ENCODE assay signal across 18 cellular contexts in genomic region chr11:8230921-8231847, GRCh38. TPM values are rescaled to one million over a fixed set of nuclear protein-coding genes. Genes with fewer than 3 reads are reported as not detected.
DNase-seq lines count a peak whose midpoint lies in the region; ATAC-seq, FAIRE-seq and TF ChIP-seq lines count a peak whose summit lies in the region.
"Had no signal": no experiment of that assay in that cellular context is flagged by ENCODE, and none has a peak within 500 bp of the region (broad histone marks: within the 10 kb centered on the region; RNA-seq: fewer than 3 reads in every experiment).

No MANE protein-coding gene starts in this region.

- peak overlapping the region; percentile 63 for H2BK15ac ChIP-seq in neuronal stem cell (ENCODE audit: low read length)

- H3K9me3 ChIP-seq in kidney (ENCODE audit: control insufficient read depth in 1 of 2, low read length in 2 of 2) (no peaks in the 10 kb centered on the region), neuronal stem cell (replicated peaks in 1 of 2; ENCODE audit: control insufficient read depth in 2 of 2, insufficient read depth in 1 of 2, low read depth in 1 of 2, low read length in 2 of 2) (no peaks in the 10 kb centered on the region), upper lobe of right lung (no peaks in the 10 kb centered on the region)

- H3K79me1 ChIP-seq in neuronal stem cell (ENCODE audit: low read depth, low read length), result peaks cover 4% of the 10 kb centered on the region

- CTCF ChIA-PET in RWPE1 (lab: Yijun Ruan, JAX), result interaction anchor here (0.5 to 0.6 kb wide), 2 partner anchors 32 to 691 kb away, joined by 3 read pairs; partner anchors contain the start of gene LMO1

- H4K91ac ChIP-seq in neuronal stem cell (ENCODE audit: low read depth, low read length, poor library complexity), result no peak overlapping the region

- H3K4ac ChIP-seq in neuronal stem cell (ENCODE audit: low read length), result no peak overlapping the region

- H3K27me3 ChIP-seq in neuronal stem cell (ENCODE audit: control insufficient read depth in 3 of 3, insufficient read depth in 3 of 3, low read depth in 1 of 3, low read length in 3 of 3) (peaks cover 0 to 48% (median 0%) of the 10 kb centered on the region in 3 experiments), upper lobe of right lung (no peaks in the 10 kb centered on the region)

- H3K27ac ChIP-seq in RWPE1, result peak overlapping the region; percentile 98
- H3K27ac ChIP-seq in kidney (ENCODE audit: low read depth in 2 of 2, low read length in 2 of 2), result no peak overlapping the region
- no peak overlapping the region for H3K27ac ChIP-seq in neuronal stem cell (replicated peaks; ENCODE audit: low read length)
- H3K27ac ChIP-seq in upper lobe of right lung, result no peak overlapping the region
- H3K27ac ChIP-seq: GM23248 had no signal

- no peak for FAIRE-seq in kidney (lab: Jason Lieb, UNC)
- FAIRE-seq: A204.1, GM12878, GM18507 had no signal

- POLR2A ChIA-PET in RWPE1 (lab: Yijun Ruan, JAX; ENCODE audit: low non-redundant PET), result no interaction called here

- no peak overlapping the region for H4K8ac ChIP-seq in neuronal stem cell (ENCODE audit: low read depth, low read length)

- H3K36me3 ChIP-seq in kidney (ENCODE audit: control insufficient read depth in 1 of 2, insufficient read depth in 2 of 2, low read length in 2 of 2) (no peaks in the 10 kb centered on the region), neuronal stem cell (replicated peaks in 1 of 2; ENCODE audit: control insufficient read depth in 2 of 2, insufficient read depth in 2 of 2, low read length in 2 of 2) (peaks cover 0 to 1% of the 10 kb centered on the region in 2 donors), upper lobe of right lung (no peaks in the 10 kb centered on the region)

- intact Hi-C loops in kidney (cut with DNase I), result no loop called here
- intact Hi-C loops in upper lobe of right lung (cut with DNase I), result no loop called here

- ATAC-seq in upper lobe of right lung (no peak), HG02981 (IDR thresholded peaks at IDR 0.05; ENCODE audit: unreplicated experiment) (no peak)
- ATAC-seq: GM12878 had no signal

- H3K23ac ChIP-seq in neuronal stem cell (ENCODE audit: low read depth, low read length, poor library complexity), result peak overlapping the region; percentile 39

- no peak for DNase-seq in RWPE1 (ENCODE audit: low spot score)
- peak; percentile 55 for DNase-seq in kidney
- DNase-seq in neuronal stem cell (ENCODE audit: low spot score), result no peak
- DNase-seq in upper lobe of right lung, result peak; percentile 49
- DNase-seq in stimulated activated CD4-positive, alpha-beta T cell treated with anti-CD3 and anti-CD28 coated beads, Interleukin-12 subunit alpha, Interleukin-12 subunit beta, amount 100 ng/mL, for 4 hours, result no peak
- DNase-seq in NCI-H1436 (lab: John Stamatoyannopoulos, UW), result no peak
- DNase-seq: C1 segment of cervical spinal cord; Calu3; CD4-positive, alpha-beta T cell; DMS 273 treated with DMSO at 0.1 percent for 48 hours; GM23248; H9 had no signal

- H2AFZ ChIP-seq in neuronal stem cell (ENCODE audit: low read length), result no peak overlapping the region
- H2AFZ ChIP-seq: GM23248 had no signal

- H3K14ac ChIP-seq in neuronal stem cell (ENCODE audit: low read length), result peak overlapping the region; percentile 44

- H2BK12ac ChIP-seq in neuronal stem cell (ENCODE audit: low read length), result peak overlapping the region; percentile 86

- no peaks in the 10 kb centered on the region for H3K4me1 ChIP-seq in kidney (ENCODE audit: control insufficient read depth in 1 of 2, insufficient read depth in 1 of 2, low read depth in 1 of 2, low read length in 2 of 2)
- H3K4me1 ChIP-seq in neuronal stem cell (ENCODE audit: control insufficient read depth in 2 of 2, insufficient read depth in 1 of 2, low read depth in 1 of 2, low read length in 2 of 2), result peaks cover 0 to 15% of the 10 kb centered on the region in 2 donors
- no peaks in the 10 kb centered on the region for H3K4me1 ChIP-seq in upper lobe of right lung

- H2BK5ac ChIP-seq in neuronal stem cell (ENCODE audit: low read length), result no peak overlapping the region

- H2BK120ac ChIP-seq in neuronal stem cell (ENCODE audit: low read depth, low read length), result peak overlapping the region; percentile 40

- H3K9ac ChIP-seq in kidney (ENCODE audit: low read length in 2 of 2) (no peak overlapping the region), neuronal stem cell (ENCODE audit: low read depth, low read length, poor library complexity) (peak overlapping the region; percentile 25)
- H3K9ac ChIP-seq: GM23248 had no signal

- WGBS in neuronal stem cell (ENCODE audit: extremely low coverage in 2 of 2, insufficient read length in 2 of 2, insufficient replicate concordance in 1 of 2), 2 donors, result no CpG with 5 or more reads among the region's 21 CpGs

- peak overlapping the region; percentile 53 for H3K18ac ChIP-seq in neuronal stem cell (ENCODE audit: low read length)

- no peak for TF ChIP-seq CTCF in RWPE1 (conservative IDR thresholded peaks at IDR 0.05; ENCODE audit: low read depth)
- TF ChIP-seq CTCF in kidney (IDR thresholded peaks at IDR 0.05; ENCODE audit: borderline replicate concordance, extremely low read depth, insufficient read depth), result no peak
- no peak for TF ChIP-seq CTCF in upper lobe of right lung (IDR thresholded peaks at IDR 0.05)

- peak overlapping the region; percentile 13 for H2AK5ac ChIP-seq in neuronal stem cell (ENCODE audit: low read depth, low read length)

- H3K4me3 ChIP-seq in kidney (ENCODE audit: low read length in 2 of 2) (no peak overlapping the region), neuronal stem cell (ENCODE audit: low read length in 2 of 2) (peak overlapping the region in 1 of 2 donors; percentile 33), upper lobe of right lung (no peak overlapping the region)
- H3K4me3 ChIP-seq: GM12878, GM23248 had no signal

- no peak overlapping the region for H3K4me2 ChIP-seq in neuronal stem cell (ENCODE audit: insufficient read depth, low read length, poor library complexity, severe bottlenecking)

RNA-seq across cellular contexts. Expression of gene LMO1, which starts 32.5 kb away (rescaled TPM):
- total RNA-seq in kidney (not detected), upper lobe of right lung (not detected)
- polyA plus RNA-seq in kidney (ENCODE audit: insufficient read depth, low read depth, low replicate concordance), result 0.95 TPM
- polyA plus RNA-seq in neuronal stem cell (2013, experiment 1 of 2), result 9.9 TPM
- 9.4 TPM for polyA plus RNA-seq in neuronal stem cell (2013, experiment 2 of 2)
- total RNA-seq: B cell; Calu3; CD4-positive, alpha-beta T cell; Daoy; GM12878; GM23248 had no signal
- polyA plus RNA-seq: GM12878, GM23248 had no signal

Comparison
In these comparisons a context has a peak if more than half of its experiments do, and no peak if none do; other contexts are left out.
1. DNase-seq: peak in kidney (single experiment) and upper lobe of right lung (single experiment); none in RWPE1 (single experiment), neuronal stem cell (single experiment), stimulated activated CD4-positive, alpha-beta T cell treated with anti-CD3 and anti-CD28 coated beads, Interleukin-12 subunit alpha, Interleukin-12 subunit beta, amount 100 ng/mL, for 4 hours (single experiment) and NCI-H1436 (single experiment).